Comparison of ENCODE assay signal across 11 cellular contexts in the genomic region with DNA sequence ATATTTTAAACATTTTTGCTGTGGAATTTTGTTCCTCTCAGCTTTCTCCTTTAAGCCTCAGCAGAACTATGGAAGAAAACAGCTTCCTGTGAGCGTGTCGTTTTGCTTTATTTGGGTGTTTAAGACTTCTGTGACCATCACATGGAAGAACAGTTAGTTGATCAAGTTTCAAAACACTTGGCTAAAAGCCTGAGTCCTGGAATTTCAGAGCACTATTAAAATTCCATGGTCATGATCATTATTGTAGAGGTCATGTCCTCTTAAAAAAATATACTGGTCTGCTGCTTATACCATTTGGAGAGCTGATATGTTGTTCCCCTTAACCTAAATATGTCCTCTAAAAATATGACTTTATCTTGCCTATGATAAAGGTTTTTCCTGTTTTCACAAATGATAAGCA. TPM values are rescaled to one million over a fixed set of nuclear protein-coding genes. Genes with fewer than 3 reads are reported as not detected.
DNase-seq lines count a peak whose midpoint lies in the region; ATAC-seq and TF ChIP-seq lines count a peak whose summit lies in the region.
"Had no signal": no experiment of that assay in that cellular context is flagged by ENCODE, and none has a peak within 500 bp of the region (broad histone marks: within the 10 kb centered on the region; RNA-seq: fewer than 3 reads in every experiment).

No MANE protein-coding gene starts in this region.

- H3K9ac ChIP-seq in GM23248 (no peak overlapping the region), skeletal muscle satellite cell (ENCODE audit: low read depth, low read length) (no peak overlapping the region)

- intact Hi-C loops in esophagus squamous epithelium (cut with DNase I): no loop called here
- intact Hi-C loops in mucosa of descending colon (cut with DNase I, micrococcal nuclease): no loop called here

- no peaks in the 10 kb centered on the region for H3K79me2 ChIP-seq in GM23248 (ENCODE audit: insufficient read depth)

- no peak overlapping the region for H3K4me3 ChIP-seq in GM23248
- H3K4me3 ChIP-seq in SJSA1: no peak overlapping the region
- no peak overlapping the region for H3K4me3 ChIP-seq in fibroblast of villous mesenchyme (ENCODE audit: low read depth, low read length)
- H3K4me3 ChIP-seq in skeletal muscle satellite cell (ENCODE audit: low read length): no peak overlapping the region
- no peak overlapping the region for H3K4me3 ChIP-seq in esophagus squamous epithelium
- H3K4me3 ChIP-seq in mucosa of descending colon: no peak overlapping the region
- H3K4me3 ChIP-seq: K562 had no signal

- H3K27ac ChIP-seq in GM23248 (peak overlapping the region; percentile 43; the same call in 1 of the 2 replicates), SJSA1 (peak overlapping the region; percentile 14), esophagus squamous epithelium (peak overlapping the region in 1 of 4 donors; percentile 25)
- H3K27ac ChIP-seq: neutrophil had no signal

- H4K20me1 ChIP-seq in GM23248 (ENCODE audit: insufficient read depth): no peaks in the 10 kb centered on the region

- H3K4me1 ChIP-seq in GM23248 (ENCODE audit: insufficient read depth) (peaks cover 16% of the 10 kb centered on the region; the same call in 1 of the 2 replicates), SJSA1 (replicated peaks) (peaks cover 20% of the 10 kb centered on the region), skeletal muscle satellite cell (ENCODE audit: control insufficient read depth, insufficient read depth, low read length) (peaks cover 7% of the 10 kb centered on the region), esophagus squamous epithelium (peaks cover 0 to 6% (median 0%) of the 10 kb centered on the region in 3 donors), mucosa of descending colon (ENCODE audit: low read depth) (no peaks in the 10 kb centered on the region)

- no peak for TF ChIP-seq POLR2A in esophagus squamous epithelium (IDR thresholded peaks at IDR 0.05)

- TF ChIP-seq CTCF in fibroblast of villous mesenchyme (IDR thresholded peaks at IDR 0.05; ENCODE audit: insufficient read depth, low read depth, low read length) (no peak), esophagus squamous epithelium (IDR thresholded peaks at IDR 0.05) (no peak), mucosa of descending colon (IDR thresholded peaks at IDR 0.05) (no peak)

- no peaks in the 10 kb centered on the region for H3K36me3 ChIP-seq in GM23248 (ENCODE audit: low read depth)
- H3K36me3 ChIP-seq in SJSA1: no peaks in the 10 kb centered on the region
- no peaks in the 10 kb centered on the region for H3K36me3 ChIP-seq in skeletal muscle satellite cell (ENCODE audit: insufficient read depth, low read length)
- peaks cover 0 to 8% (median 0%) of the 10 kb centered on the region in 3 donors for H3K36me3 ChIP-seq in esophagus squamous epithelium
- no peaks in the 10 kb centered on the region for H3K36me3 ChIP-seq in mucosa of descending colon (ENCODE audit: low read depth)
- H3K36me3 ChIP-seq: neutrophil had no signal

- H3F3A ChIP-seq in GM23248 (ENCODE audit: insufficient read depth): no peaks in the 10 kb centered on the region

- in situ Hi-C loops in GM23248 (cut with MboI): no loop called here

- no peak for ATAC-seq in mucosa of descending colon
- ATAC-seq: K562 had no signal

- 0 to 2% methylated on average over 2 of the region's 2 CpGs for WGBS in GM23248 (ENCODE audit: low coverage in 1 of 2, low lambda C conversion rate in 2 of 2, missing lambda C conversion rate in 2 of 2), 2 experiments
- 62 to 71% methylated on average over 2 of the region's 2 CpGs for WGBS in esophagus squamous epithelium, 2 donors

- H2AFZ ChIP-seq in GM23248: no peak overlapping the region

- no peaks in the 10 kb centered on the region for H3K9me2 ChIP-seq in GM23248 (ENCODE audit: insufficient read depth)

- DNase-seq in GM23248: peak; percentile 88
- peak in 1 of 2 experiments; percentile 69 for DNase-seq in SJSA1 (ENCODE audit: low read depth in 1 of 2, low spot score in 2 of 2)
- DNase-seq in fibroblast of villous mesenchyme (ENCODE audit: low read depth): peak; percentile 98
- DNase-seq in NCI-H2029 (lab: John Stamatoyannopoulos, UW): no peak
- DNase-seq in activated CD4-positive, alpha-beta T cell treated with anti-CD3 and anti-CD28 coated beads for 4 hours: no peak
- no peak for DNase-seq in esophagus squamous epithelium (lab: John Stamatoyannopoulos, UW)
- DNase-seq in mucosa of descending colon: no peak
- DNase-seq: GF-D8 had no signal

- H3K4me2 ChIP-seq in GM23248 (ENCODE audit: unreplicated experiment) (peak overlapping the region; percentile 66), skeletal muscle satellite cell (ENCODE audit: low read length) (peak overlapping the region; percentile 21)

- H3K9me3 ChIP-seq in GM23248 (ENCODE audit: low read depth) (no peaks in the 10 kb centered on the region), SJSA1 (replicated peaks) (no peaks in the 10 kb centered on the region), skeletal muscle satellite cell (replicated peaks; ENCODE audit: low read length) (no peaks in the 10 kb centered on the region), esophagus squamous epithelium (no peaks in the 10 kb centered on the region), mucosa of descending colon (no peaks in the 10 kb centered on the region)
- H3K9me3 ChIP-seq: neutrophil had no signal

- H3K27me3 ChIP-seq in GM23248 (replicated peaks; ENCODE audit: insufficient read depth) (no peaks in the 10 kb centered on the region), SJSA1 (replicated peaks) (no peaks in the 10 kb centered on the region), skeletal muscle satellite cell (ENCODE audit: control insufficient read depth, insufficient read depth, low read length) (no peaks in the 10 kb centered on the region), esophagus squamous epithelium (no peaks in the 10 kb centered on the region)
- H3K27me3 ChIP-seq: neutrophil had no signal

RNA-seq across cellular contexts. Expression of a gene that starts 12.6 kb away (rescaled TPM):
- 36.0 and 45.6 TPM in 2 replicates for total RNA-seq in GM23248 (2014; rRNA removed; shearing (Covaris generic))
- polyA plus RNA-seq in GM23248 (2016; fragmentation: Nextera tagmentation; extraction: Ambion mirVana): 25.1 and 26.7 TPM in 2 replicates
- 24.7 and 32.0 TPM in 2 replicates for total RNA-seq in SJSA1 (2014; rRNA removed; shearing (Covaris generic))
- total RNA-seq in fibroblast of villous mesenchyme (37.4 and 40.2 TPM in 2 replicates), esophagus squamous epithelium (10 to 100 TPM in 1 of 4 donors, 1 to 10 TPM in 3; 6.6 to 21.4 (median 8.7) TPM), mucosa of descending colon (10 to 100 TPM; 23.8 to 30.4 (median 26.3) TPM)
- 16.4 and 26.1 TPM in 2 replicates for total RNA-seq in skeletal muscle satellite cell (2012; rRNA removed)

Comparison
In these comparisons a context has a peak if more than half of its experiments do, and no peak if none do; other contexts are left out.
1. DNase-seq: peak in GM23248 (single experiment) and fibroblast of villous mesenchyme (single experiment); none in NCI-H2029 (single experiment), activated CD4-positive, alpha-beta T cell treated with anti-CD3 and anti-CD28 coated beads for 4 hours (0 of 2), esophagus squamous epithelium (single experiment) and mucosa of descending colon (0 of 3).